12 cellular contexts compared by ENCODE assay signal in the genomic region with DNA sequence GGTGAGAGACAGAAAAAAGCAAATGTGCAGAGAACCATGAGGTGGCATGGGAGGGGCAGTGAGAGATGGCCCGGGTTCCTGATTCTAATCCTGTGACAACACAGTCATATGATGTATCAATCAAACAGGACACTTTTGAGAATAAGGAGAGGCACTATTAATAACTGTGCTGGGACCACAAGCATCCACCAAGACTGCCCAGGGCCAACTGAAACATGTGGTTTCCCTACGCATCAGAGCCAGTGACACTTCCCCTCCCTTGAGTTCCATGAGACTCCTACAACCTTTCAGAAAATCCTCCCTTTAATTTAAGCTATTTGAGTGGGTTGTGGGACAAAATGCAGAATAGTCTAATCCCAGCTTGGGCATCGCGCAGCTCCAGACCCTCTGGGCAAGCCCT. TPM values are rescaled to one million over a fixed set of nuclear protein-coding genes. Genes with fewer than 3 reads are reported as not detected.
DNase-seq lines count a peak whose midpoint lies in the region; ATAC-seq, FAIRE-seq and TF ChIP-seq lines count a peak whose summit lies in the region.
"Had no signal": no experiment of that assay in that cellular context is flagged by ENCODE, and none has a peak within 500 bp of the region (broad histone marks: within the 10 kb centered on the region; RNA-seq: fewer than 3 reads in every experiment).

No MANE protein-coding gene starts in this region.

- H3K4me1 Mint-ChIP-seq in GM23338 = peaks cover 22% of the 10 kb centered on the region
- peaks cover 47 to 93% (median 77%) of the 10 kb centered on the region in 7 donors for H3K4me1 Mint-ChIP-seq in naive thymus-derived CD4-positive, alpha-beta T cell

- H3K27me3 ChIP-seq in GM23338 (ENCODE audit: insufficient read depth) = no peaks in the 10 kb centered on the region
- H3K27me3 ChIP-seq in adrenal gland = no peaks in the 10 kb centered on the region
- no peaks in the 10 kb centered on the region for H3K27me3 ChIP-seq in naive thymus-derived CD4-positive, alpha-beta T cell (ENCODE audit: control insufficient read depth in 2 of 2, insufficient read depth in 2 of 2, low read length in 2 of 2)
- H3K27me3 ChIP-seq: SJSA1 had no signal

- no peak overlapping the region for H3K4me3 Mint-ChIP-seq in GM23338
- H3K4me3 Mint-ChIP-seq in naive thymus-derived CD4-positive, alpha-beta T cell = peak overlapping the region in 4 of 10 donors; percentile 20 to 55 (median 44)

- TF ChIP-seq CTCF in GM23338 (conservative IDR thresholded peaks at IDR 0.05; ENCODE audit: low read depth in 2 of 2) = no peak
- TF ChIP-seq CTCF in adrenal gland (IDR thresholded peaks at IDR 0.05) = no peak

- no peaks in the 10 kb centered on the region for H3K36me3 Mint-ChIP-seq in GM23338 (ENCODE audit: low read depth)
- H3K36me3 Mint-ChIP-seq in naive thymus-derived CD4-positive, alpha-beta T cell = peaks cover 0 to 17% (median 12%) of the 10 kb centered on the region in 5 donors

- H3K27ac Mint-ChIP-seq in GM23338 = peak overlapping the region; percentile 0; the same call in 1 of the 2 replicates
- peak overlapping the region in 5 of 9 donors; percentile 46 to 64 (median 56) for H3K27ac Mint-ChIP-seq in naive thymus-derived CD4-positive, alpha-beta T cell

- intact Hi-C loops in adrenal gland (cut with DNase I) = no loop called here
- intact Hi-C loops in naive thymus-derived CD4-positive, alpha-beta T cell (cut with micrococcal nuclease) = no loop called here

- H3K4me3 ChIP-seq in GM23338 (no peak overlapping the region), adrenal gland (no peak overlapping the region)
- H3K4me3 ChIP-seq in naive thymus-derived CD4-positive, alpha-beta T cell (ENCODE audit: low read length) = no peak overlapping the region
- H3K4me3 ChIP-seq: SJSA1 had no signal

- no peaks in the 10 kb centered on the region for H3K36me3 ChIP-seq in GM23338 (ENCODE audit: insufficient read depth)
- H3K36me3 ChIP-seq in adrenal gland (replicated peaks in 1 of 2) = peaks cover 0 to 20% of the 10 kb centered on the region in 2 donors
- H3K36me3 ChIP-seq in naive thymus-derived CD4-positive, alpha-beta T cell (ENCODE audit: control insufficient read depth in 2 of 3, insufficient read depth in 3 of 3, low read length in 3 of 3) = peaks cover 0 to 6% (median 0%) of the 10 kb centered on the region in 3 experiments
- H3K36me3 ChIP-seq: SJSA1 had no signal

- DNase-seq in AG08396 (ENCODE audit: low spot score) (peak; percentile 30), GM23338 (ENCODE audit: low spot score) (no peak), adrenal gland (peak in 1 of 7 donors; percentile 56), NCI-H1092 treated with DMSO at 0.1 percent for 48 hours (lab: John Stamatoyannopoulos, UW) (no peak), activated T-cell treated with anti-CD3 and anti-CD28 coated beads for 4 hours (no peak), HT-29 (ENCODE audit: low spot score) (no peak), GM12892 (ENCODE audit: insufficient read length) (no peak)
- DNase-seq in naive thymus-derived CD4-positive, alpha-beta T cell = no peak
- DNase-seq: activated CD8-positive, alpha-beta memory T cell treated with anti-CD3 and anti-CD28 coated beads, Interleukin-2, amount 50 U/mL, for 48 hours; GOT3; NCI-H2081 had no signal

- H3K4me1 ChIP-seq in GM23338 (ENCODE audit: insufficient read depth) (peaks cover 14% of the 10 kb centered on the region), adrenal gland (replicated peaks in 1 of 2) (peaks cover 65 to 86% of the 10 kb centered on the region in 2 donors)
- H3K4me1 ChIP-seq in naive thymus-derived CD4-positive, alpha-beta T cell (ENCODE audit: control insufficient read depth in 2 of 2, insufficient read depth in 2 of 2, low read length in 2 of 2) = peaks cover 61 to 70% of the 10 kb centered on the region in 2 donors

- no peaks in the 10 kb centered on the region for H3K9me3 Mint-ChIP-seq in GM23338
- H3K9me3 Mint-ChIP-seq in naive thymus-derived CD4-positive, alpha-beta T cell = no peaks in the 10 kb centered on the region

- CTCF ChIA-PET in naive thymus-derived CD4-positive, alpha-beta T cell (lab: Charles Lee) = no interaction called here

- no peak overlapping the region for H3K4me2 ChIP-seq in GM23338

- no peaks in the 10 kb centered on the region for H3K9me3 ChIP-seq in adrenal gland (replicated peaks in 1 of 3)
- no peaks in the 10 kb centered on the region for H3K9me3 ChIP-seq in naive thymus-derived CD4-positive, alpha-beta T cell (ENCODE audit: control insufficient read depth in 2 of 3, low read length in 3 of 3)
- H3K9me3 ChIP-seq: SJSA1 had no signal

- H3F3A ChIP-seq in GM23338 (replicated peaks; ENCODE audit: low read depth) = no peaks in the 10 kb centered on the region

- H2AFZ ChIP-seq in GM23338 = no peak overlapping the region

- FAIRE-seq in GM12892 (lab: Jason Lieb, UNC) = no peak

- POLR2A ChIA-PET in naive thymus-derived CD4-positive, alpha-beta T cell (lab: Charles Lee) = no interaction called here

- H3K9me2 ChIP-seq in GM23338 (ENCODE audit: insufficient read depth) = no peaks in the 10 kb centered on the region

- H4K20me1 ChIP-seq in GM23338 (replicated peaks; ENCODE audit: insufficient read depth) = no peaks in the 10 kb centered on the region; the same call in 1 of the 2 replicates

- peaks cover 1% of the 10 kb centered on the region for H3K27me3 Mint-ChIP-seq in GM23338 (ENCODE audit: insufficient read depth, low read depth, poor library complexity)
- H3K27me3 Mint-ChIP-seq in naive thymus-derived CD4-positive, alpha-beta T cell = no peaks in the 10 kb centered on the region

- peaks cover 6% of the 10 kb centered on the region for H3K79me2 ChIP-seq in GM23338 (replicated peaks; ENCODE audit: insufficient read depth)

- 62 to 77% (median 64%) methylated on average over 4 of the region's 4 CpGs for WGBS in adrenal gland, 4 donors

- no peak for ATAC-seq in GM23338
- peak; percentile 34 for ATAC-seq in naive thymus-derived CD4-positive, alpha-beta T cell

- TF ChIP-seq POLR2A in adrenal gland (IDR thresholded peaks at IDR 0.05) (no peak), GM12892 (IDR thresholded peaks at IDR 0.05; ENCODE audit: low read depth, low read length) (no peak)

- no peak overlapping the region for H3K27ac ChIP-seq in GM23338 (ENCODE audit: low read depth)
- H3K27ac ChIP-seq in adrenal gland = peak overlapping the region; percentile 45 to 100 (median 87)
- H3K27ac ChIP-seq in naive thymus-derived CD4-positive, alpha-beta T cell (ENCODE audit: low read depth, low read length) = no peak overlapping the region
- H3K27ac ChIP-seq: SJSA1 had no signal

RNA-seq across cellular contexts. Expression of a gene that starts 17.4 kb away (rescaled TPM):
- total RNA-seq in GM23338 (2014; rRNA removed; shearing (Covaris generic)) = 8.3 and 9.1 TPM in 2 replicates
- polyA plus RNA-seq in GM23338 (2016; fragmentation: Nextera tagmentation; extraction: Ambion mirVana) (5.8 and 5.9 TPM in 2 replicates), adrenal gland (1,000 to 10,000 TPM in 1 of 3 donors, 100 to 1,000 TPM in 2; 119 to 1,158 (median 135) TPM)
- 100 to 1,000 TPM; 134 to 830 (median 180) TPM for total RNA-seq in adrenal gland
- 10 to 100 TPM; 18.5 to 64.7 (median 39.5) TPM for total RNA-seq in naive thymus-derived CD4-positive, alpha-beta T cell
- 10 to 100 TPM; 38.2 to 49.6 TPM for polyA plus RNA-seq in naive thymus-derived CD4-positive, alpha-beta T cell
- 0.99 and 1.5 TPM in 2 replicates for total RNA-seq in HT-29 (2014; rRNA removed; shearing (Covaris generic))
- polyA plus RNA-seq in GM12892 (2012; ENCODE audit: missing spikeins) = 25.2 TPM

Comparison
In these comparisons a context has a peak if more than half of its experiments do, and no peak if none do; other contexts are left out.
1. H3K27ac ChIP-seq: peak in adrenal gland (5 of 5); none in GM23338 (single experiment) and naive thymus-derived CD4-positive, alpha-beta T cell (single experiment).